Comparison of ENCODE assay signal across 8 cellular contexts in genomic region chr2:18559531-18559930, GRCh38. TPM values are rescaled to one million over a fixed set of nuclear protein-coding genes. Genes with fewer than 3 reads are reported as not detected.
A peak's percentile ranks its signal among the peaks of the same experiment; 100 is the strongest.
DNase-seq lines count a peak whose midpoint lies in the region; ATAC-seq, FAIRE-seq and TF ChIP-seq lines count a peak whose summit lies in the region.

No MANE protein-coding gene starts in this region.

- no peak for TF ChIP-seq CTCF in glutamatergic neuron (IDR thresholded peaks at IDR 0.05; ENCODE audit: partially characterized antibody, unreplicated experiment)

- H3K4me1 Mint-ChIP-seq in activated T-cell treated with anti-CD3 and anti-CD28 coated beads, Interleukin-2, amount 50 U/mL, for 4 hours (ENCODE audit: low read depth): peaks cover 37% of the 10 kb centered on the region
- peaks cover 5% of the 10 kb centered on the region for H3K4me1 Mint-ChIP-seq in glutamatergic neuron (ENCODE audit: low read depth, unreplicated experiment)

- H3K4me3 ChIP-seq in skeletal muscle cell (ENCODE audit: low read depth, low read length): peak overlapping the region; percentile 74

- no peak for FAIRE-seq in frontal cortex (lab: Jason Lieb, UNC)

- H3K9me3 Mint-ChIP-seq in activated T-cell treated with anti-CD3 and anti-CD28 coated beads, Interleukin-2, amount 50 U/mL, for 4 hours: no peaks in the 10 kb centered on the region
- H3K9me3 Mint-ChIP-seq in glutamatergic neuron (ENCODE audit: unreplicated experiment): peaks cover 2% of the 10 kb centered on the region

- H3K27ac Mint-ChIP-seq in glutamatergic neuron (ENCODE audit: unreplicated experiment): peak overlapping the region; percentile 83

- H3K27me3 Mint-ChIP-seq in activated T-cell treated with anti-CD3 and anti-CD28 coated beads, Interleukin-2, amount 50 U/mL, for 4 hours (ENCODE audit: low read depth): no peaks in the 10 kb centered on the region
- H3K27me3 Mint-ChIP-seq in glutamatergic neuron (ENCODE audit: unreplicated experiment): peaks cover 3% of the 10 kb centered on the region

- H3K36me3 Mint-ChIP-seq in activated T-cell treated with anti-CD3 and anti-CD28 coated beads, Interleukin-2, amount 50 U/mL, for 4 hours (ENCODE audit: insufficient read depth): peaks cover 22% of the 10 kb centered on the region
- H3K36me3 Mint-ChIP-seq in glutamatergic neuron (ENCODE audit: unreplicated experiment): no peaks in the 10 kb centered on the region

- peak overlapping the region; percentile 91 for H3K4me3 Mint-ChIP-seq in activated T-cell treated with anti-CD3 and anti-CD28 coated beads, Interleukin-2, amount 50 U/mL, for 4 hours
- peak overlapping the region; percentile 90 for H3K4me3 Mint-ChIP-seq in glutamatergic neuron (ENCODE audit: unreplicated experiment)

- no peak for ATAC-seq in activated T-cell treated with anti-CD3 and anti-CD28 coated beads, Interleukin-2, amount 50 U/mL, for 4 hours
- ATAC-seq in GM21576 (IDR thresholded peaks at IDR 0.05; ENCODE audit: unreplicated experiment): no peak
- ATAC-seq in GM21528 (IDR thresholded peaks at IDR 0.05; ENCODE audit: low FRiP score, unreplicated experiment): no peak

- DNase-seq in activated T-cell treated with anti-CD3 and anti-CD28 coated beads, Interleukin-2, amount 50 U/mL, for 4 hours: peak; percentile 4
- DNase-seq in activated T-cell treated with anti-CD3 and anti-CD28 coated beads, Interleukin-2, amount 50 U/mL, for 48 hours: no peak
- peak; percentile 36 for DNase-seq in UCSD-AML1 (lab: John Stamatoyannopoulos, UW; ENCODE audit: unreplicated experiment)
- no peak for DNase-seq in glutamatergic neuron
- no peak for DNase-seq in skeletal muscle cell (ENCODE audit: low read depth)
- DNase-seq in frontal cortex (ENCODE audit: low spot score in 2 of 2): no peak

RNA-seq across cellular contexts. Expression of gene RDH14, which starts 0.9 kb away (rescaled TPM):
- 10 to 100 TPM; 14.6 to 17.9 (median 16.0) TPM for total RNA-seq in activated T-cell treated with anti-CD3 and anti-CD28 coated beads, Interleukin-2, amount 50 U/mL, for 4 hours
- 9.1 TPM for total RNA-seq in glutamatergic neuron (ENCODE audit: unreplicated experiment)
- 25.7 TPM for total RNA-seq in frontal cortex

RNA-seq across cellular contexts. Expression of gene NT5C1B, which starts 29.8 kb away (rescaled TPM):
- total RNA-seq in activated T-cell treated with anti-CD3 and anti-CD28 coated beads, Interleukin-2, amount 50 U/mL, for 4 hours: not detected
- total RNA-seq in glutamatergic neuron (ENCODE audit: unreplicated experiment) (not detected), frontal cortex (not detected)

Comparison
In these comparisons a context has a peak if more than half of its experiments do, and no peak if none do; other contexts are left out.
1. DNase-seq: peak in activated T-cell treated with anti-CD3 and anti-CD28 coated beads, Interleukin-2, amount 50 U/mL, for 4 hours (single experiment) and UCSD-AML1 (single experiment); none in activated T-cell treated with anti-CD3 and anti-CD28 coated beads, Interleukin-2, amount 50 U/mL, for 48 hours (0 of 2), glutamatergic neuron (single experiment), skeletal muscle cell (single experiment) and frontal cortex (0 of 2).